In the genomic region with DNA sequence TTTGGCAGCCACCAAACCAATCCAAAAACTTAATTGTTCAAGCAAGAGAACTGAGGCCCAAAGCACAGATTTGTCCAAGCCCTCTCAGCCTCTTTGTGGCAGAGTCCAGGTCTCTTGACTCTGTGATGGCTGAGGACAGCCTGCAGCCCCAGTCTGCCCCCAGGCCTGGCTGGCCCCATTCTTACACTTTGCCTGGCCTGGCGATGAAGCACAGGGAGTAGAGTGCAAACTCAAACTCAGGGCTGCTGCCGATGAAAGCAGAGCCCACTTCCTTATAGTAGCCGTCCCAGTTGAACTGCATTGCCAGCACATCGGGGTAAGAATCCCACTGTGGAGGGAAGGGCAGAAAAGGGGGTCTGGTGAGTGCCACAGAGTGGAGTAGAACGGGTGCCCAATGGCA, we compare ENCODE assay signal across 18 cellular contexts. TPM values are rescaled to one million over a fixed set of nuclear protein-coding genes. Genes with fewer than 3 reads are reported as not detected.
A peak's percentile ranks its signal among the peaks of the same experiment; 100 is the strongest.
DNase-seq lines count a peak whose midpoint lies in the region; ATAC-seq and TF ChIP-seq lines count a peak whose summit lies in the region.
"Had no signal": no experiment of that assay in that cellular context is flagged by ENCODE, and none has a peak within 500 bp of the region (broad histone marks: within the 10 kb centered on the region; RNA-seq: fewer than 3 reads in every experiment).

No MANE protein-coding gene starts in this region.

- ATAC-seq in GM21447 (IDR thresholded peaks at IDR 0.05; ENCODE audit: unreplicated experiment): no peak
- ATAC-seq: HCT116, HepG2 had no signal

- H3K36me3 ChIP-seq in esophagus muscularis mucosa: no peaks in the 10 kb centered on the region
- H3K36me3 ChIP-seq: BLaER1 had no signal

- H3K4me3 Mint-ChIP-seq in osteocyte (ENCODE audit: unreplicated experiment): no peak overlapping the region

- TF ChIP-seq EP300 in esophagus muscularis mucosa (IDR thresholded peaks at IDR 0.05): no peak

- WGBS in esophagus muscularis mucosa: 96% methylated on average over 5 of the region's 5 CpGs

- no peak overlapping the region for H3K4me3 ChIP-seq in esophagus muscularis mucosa
- H3K4me3 ChIP-seq: BLaER1 had no signal

- no peak overlapping the region for H3K27ac Mint-ChIP-seq in osteocyte (ENCODE audit: unreplicated experiment)

- H3K9me3 Mint-ChIP-seq in osteocyte (ENCODE audit: unreplicated experiment): no peaks in the 10 kb centered on the region
- H3K9me3 Mint-ChIP-seq: CD8-positive, alpha-beta memory T cell had no signal

- TF ChIP-seq POLR2A in esophagus muscularis mucosa (IDR thresholded peaks at IDR 0.05; ENCODE audit: low read depth): no peak

- H3K27ac ChIP-seq in esophagus muscularis mucosa (replicated peaks in 1 of 4): no peak overlapping the region
- H3K27ac ChIP-seq: BLaER1 had no signal

- H3K27me3 Mint-ChIP-seq in osteocyte (ENCODE audit: unreplicated experiment): no peaks in the 10 kb centered on the region

- peaks cover 28 to 35% (median 34%) of the 10 kb centered on the region in 4 donors for H3K4me1 ChIP-seq in esophagus muscularis mucosa

- TF ChIP-seq CTCF in esophagus muscularis mucosa (IDR thresholded peaks at IDR 0.05): no peak
- no peak for TF ChIP-seq CTCF in osteocyte (IDR thresholded peaks at IDR 0.05)

- intact Hi-C loops in esophagus muscularis mucosa (cut with DNase I): loop anchor here (10.0 kb wide), 1 partner anchor 253 kb away; the partner anchor contains the start of gene TMEM106C

- H3K27me3 ChIP-seq in esophagus muscularis mucosa: no peaks in the 10 kb centered on the region
- H3K27me3 ChIP-seq: BLaER1 had no signal

- no peaks in the 10 kb centered on the region for H3K9me3 ChIP-seq in esophagus muscularis mucosa
- H3K9me3 ChIP-seq: BLaER1, Caco-2 had no signal

- H3K36me3 Mint-ChIP-seq in osteocyte (ENCODE audit: unreplicated experiment): no peaks in the 10 kb centered on the region

- peak; percentile 46 for DNase-seq in activated CD8-positive, alpha-beta memory T cell treated with anti-CD3 and anti-CD28 coated beads, Interleukin-2, amount 50 U/mL, for 48 hours
- DNase-seq in activated CD8-positive, alpha-beta memory T cell treated with anti-CD3 and anti-CD28 coated beads for 24 hours: no peak
- DNase-seq in esophagus muscularis mucosa (ENCODE audit: extremely low spot score): peak; percentile 57
- DNase-seq in osteocyte (ENCODE audit: extremely low spot score, unreplicated experiment): peak; percentile 78
- DNase-seq in SKM-1 (lab: John Stamatoyannopoulos, UW; ENCODE audit: unreplicated experiment): no peak
- no peak for DNase-seq in HPDE6-E6E7 (ENCODE audit: extremely low spot score)
- DNase-seq: 8988T; AML-193; Caco-2; CD8-positive, alpha-beta memory T cell; DND-41; GDM1 had no signal

- H3K4me1 Mint-ChIP-seq in osteocyte (ENCODE audit: unreplicated experiment): peaks cover 9% of the 10 kb centered on the region

RNA-seq across cellular contexts. Expression of gene RPAP3, which starts 5.6 kb away (rescaled TPM):
- total RNA-seq in esophagus muscularis mucosa (10 to 100 TPM; 10.3 to 17.9 (median 13.5) TPM), osteocyte (28.7 and 33.4 TPM in 2 replicates)

RNA-seq across cellular contexts. Expression of gene ENDOU, which starts 13.8 kb away (rescaled TPM):
- total RNA-seq in esophagus muscularis mucosa (1 to 10 TPM in 1 of 4 donors, under 1 TPM in 1, not detected in 2; 0.39 to 2.0 TPM), osteocyte (not detected in 2 replicates)
- total RNA-seq: CD8-positive, alpha-beta memory T cell; H4; HepG2; HT1080 had no signal

RNA-seq across cellular contexts. Expression of gene RAPGEF3, which starts 47.2 kb away (rescaled TPM):
- total RNA-seq in esophagus muscularis mucosa: 10 to 100 TPM; 18.3 to 48.2 (median 32.5) TPM
- 1.2 and 1.9 TPM in 2 replicates for total RNA-seq in osteocyte

Comparison
In these comparisons a context has a peak if more than half of its experiments do, and no peak if none do; other contexts are left out.
1. DNase-seq: peak in activated CD8-positive, alpha-beta memory T cell treated with anti-CD3 and anti-CD28 coated beads, Interleukin-2, amount 50 U/mL, for 48 hours (single experiment), esophagus muscularis mucosa (single experiment) and osteocyte (single experiment); none in activated CD8-positive, alpha-beta memory T cell treated with anti-CD3 and anti-CD28 coated beads for 24 hours (single experiment), SKM-1 (single experiment) and HPDE6-E6E7 (single experiment).